Comparison of ENCODE assay signal across 8 cellular contexts in the genomic region with DNA sequence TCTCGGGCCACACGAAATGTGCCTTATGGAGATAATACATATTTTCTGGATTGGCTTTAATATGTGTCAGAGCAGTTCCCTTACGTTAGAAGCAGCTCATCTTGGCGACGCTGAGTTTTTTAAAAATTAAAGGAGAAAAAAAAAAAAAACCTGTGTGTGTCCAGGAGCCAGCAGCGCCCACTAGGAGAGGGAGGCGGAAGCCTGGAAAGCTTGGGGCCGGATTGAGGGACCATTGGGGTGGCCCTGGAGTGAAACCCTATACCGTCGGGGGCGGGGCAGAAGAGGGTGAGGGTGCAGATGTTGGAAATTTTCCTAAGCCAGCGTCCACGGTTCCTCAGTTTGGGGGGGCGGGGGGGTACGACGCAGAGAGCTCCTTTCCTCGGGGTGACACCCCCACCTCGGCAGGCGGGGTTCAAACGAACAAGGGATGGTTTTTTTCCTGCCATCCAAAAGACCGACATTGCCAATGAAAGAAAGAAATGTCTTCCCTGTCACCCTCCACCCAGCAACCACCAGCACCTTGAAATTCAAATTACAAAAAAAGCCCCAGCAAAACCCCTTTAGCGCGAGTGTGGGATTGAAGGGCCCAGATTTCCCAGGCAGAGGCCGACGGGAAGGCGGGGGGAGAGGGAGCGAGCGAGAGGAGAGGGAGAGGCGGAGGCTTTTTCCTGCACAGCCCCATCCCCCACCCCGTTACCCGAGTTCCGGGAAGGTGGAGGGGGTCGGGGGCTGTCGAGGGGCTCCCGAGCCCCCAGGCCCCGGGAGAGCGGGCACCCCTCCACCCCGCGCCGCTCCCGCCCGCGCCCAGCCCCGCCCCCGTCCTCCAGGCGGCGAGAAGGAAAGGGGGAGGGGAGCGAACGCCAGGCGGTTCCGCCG. TPM values are rescaled to one million over a fixed set of nuclear protein-coding genes. Genes with fewer than 3 reads are reported as not detected.
DNase-seq lines count a peak whose midpoint lies in the region; ATAC-seq and TF ChIP-seq lines count a peak whose summit lies in the region.

No MANE protein-coding gene starts in this region.

- H3K9me2 ChIP-seq in hepatocyte (replicated peaks; ENCODE audit: insufficient read depth) = no peaks in the 10 kb centered on the region

- POLR2A ChIA-PET in AG04449 (lab: Yijun Ruan, JAX) = interaction anchor here (1.0 kb wide), 1 partner anchor 12 kb away, joined by 3 read pairs; no protein-coding TSS in a partner anchor

- H3K27me3 ChIP-seq in hepatocyte (no peaks in the 10 kb centered on the region), prostate gland (replicated peaks; ENCODE audit: insufficient read depth) (no peaks in the 10 kb centered on the region)

- intact Hi-C loops in prostate gland (cut with DNase I) = no loop called here

- CTCF ChIA-PET in AG04449 (lab: Yijun Ruan, JAX) = interaction anchor here (1.4 kb wide), 1 partner anchor 12 kb away, joined by 4 read pairs; no protein-coding TSS in a partner anchor

- 57% methylated on average over 29 of the region's 52 CpGs for WGBS in hepatocyte (ENCODE audit: low lambda C conversion rate, missing lambda C conversion rate)
- 1% methylated on average over 24 of the region's 52 CpGs for WGBS in prostate gland

- no peaks in the 10 kb centered on the region for H3K4me1 ChIP-seq in hepatocyte (ENCODE audit: insufficient read depth)
- H3K4me1 ChIP-seq in prostate gland (replicated peaks) = no peaks in the 10 kb centered on the region

- H3K36me3 ChIP-seq in hepatocyte (replicated peaks; ENCODE audit: insufficient read depth, low read depth) (no peaks in the 10 kb centered on the region), prostate gland (no peaks in the 10 kb centered on the region)

- peak overlapping the region; percentile 61 for H2AFZ ChIP-seq in hepatocyte

- H3K4me3 ChIP-seq in AG04449 (ENCODE audit: low read depth, low read length) (peak overlapping the region; percentile 80), GM12875 (ENCODE audit: low read depth, low read length) (peak overlapping the region; percentile 43), astrocyte of the cerebellum (ENCODE audit: low read depth, low read length) (peak overlapping the region; percentile 74), hepatocyte (peak overlapping the region; percentile 49), prostate gland (peak overlapping the region; percentile 67 to 71)

- TF ChIP-seq CTCF in AG04449 (IDR thresholded peaks at IDR 0.05; ENCODE audit: insufficient read depth, low read length, missing control alignments) (peak; percentile 28), GM12875 (IDR thresholded peaks at IDR 0.05; ENCODE audit: borderline replicate concordance, insufficient read depth, low read depth, low read length) (no peak), astrocyte of the cerebellum (IDR thresholded peaks at IDR 0.05; ENCODE audit: low read depth, low read length, missing control alignments) (no peak), hepatocyte (IDR thresholded peaks at IDR 0.05; ENCODE audit: poor library complexity) (peak; percentile 24), prostate gland (IDR thresholded peaks at IDR 0.05) (peak in 1 of 4 experiments; percentile 10)

- ATAC-seq in GM21360 (IDR thresholded peaks at IDR 0.05; ENCODE audit: unreplicated experiment) (no peak), GM19463 (IDR thresholded peaks at IDR 0.05; ENCODE audit: unreplicated experiment) (no peak)

- H3K79me2 ChIP-seq in hepatocyte = peaks cover 45% of the 10 kb centered on the region

- peaks cover 39% of the 10 kb centered on the region for H4K20me1 ChIP-seq in hepatocyte (ENCODE audit: insufficient read depth, poor library complexity, severe bottlenecking)

- no peak for TF ChIP-seq POLR2A in prostate gland (IDR thresholded peaks at IDR 0.05)

- H3K9me3 ChIP-seq in hepatocyte (ENCODE audit: low read depth) (no peaks in the 10 kb centered on the region), prostate gland (no peaks in the 10 kb centered on the region)

- H3K4me2 ChIP-seq in hepatocyte = peak overlapping the region; percentile 73

- H3K27ac ChIP-seq in hepatocyte (peak overlapping the region; percentile 100), prostate gland (peak overlapping the region; percentile 91 to 94)

- DNase-seq in AG04449 (ENCODE audit: low read depth, low spot score) (no peak), NCI-H446 treated with DMSO at 0.1 percent for 48 hours (lab: John Stamatoyannopoulos, UW) (peak; percentile 8), astrocyte of the cerebellum (ENCODE audit: low read depth) (no peak), hepatocyte (ENCODE audit: low spot score) (peak; percentile 78), prostate gland (ENCODE audit: low spot score) (peak; percentile 37)

- in situ Hi-C loops in astrocyte of the cerebellum (cut with HindIII; ENCODE audit: low sequenced_read_pairs) = no loop called here

RNA-seq across cellular contexts. Expression of a gene that starts 0.9 kb away (rescaled TPM):
- total RNA-seq in hepatocyte = 118 and 119 TPM in 2 replicates
- polyA plus RNA-seq in hepatocyte = 66.7 and 69.0 TPM in 2 replicates
- 100 to 1,000 TPM in 1 of 2 donors, 10 to 100 TPM in 1; 41.9 to 157 TPM for total RNA-seq in prostate gland

RNA-seq across cellular contexts. Expression of a gene that starts 17.6 kb away (rescaled TPM):
- total RNA-seq in hepatocyte (18.4 and 21.6 TPM in 2 replicates), prostate gland (10 to 100 TPM; 16.7 to 77.1 TPM)
- 10.5 and 11.2 TPM in 2 replicates for polyA plus RNA-seq in hepatocyte

Comparison
In these comparisons a context has a peak if more than half of its experiments do, and no peak if none do; other contexts are left out.
1. DNase-seq: peak in NCI-H446 treated with DMSO at 0.1 percent for 48 hours (single experiment), hepatocyte (single experiment) and prostate gland (single experiment); none in AG04449 (single experiment) and astrocyte of the cerebellum (single experiment).
2. CTCF ChIP-seq: peak in AG04449 (single experiment) and hepatocyte (single experiment); none in GM12875 (single experiment) and astrocyte of the cerebellum (single experiment).
3. Peak in every context shown above with its lines, with median percentiles within 50 percentile points of each other: H3K4me3 ChIP-seq.